8 cellular contexts compared by ENCODE assay signal in genomic region chr1:203022853-203023252, GRCh38. TPM values are rescaled to one million over a fixed set of nuclear protein-coding genes. Genes with fewer than 3 reads are reported as not detected.
A peak's percentile ranks its signal among the peaks of the same experiment; 100 is the strongest.
DNase-seq lines count a peak whose midpoint lies in the region; ATAC-seq, FAIRE-seq and TF ChIP-seq lines count a peak whose summit lies in the region.
"Not testable (repeated sequence)": the region's sequence is repeated elsewhere in the genome, so short reads cannot be mapped to it uniquely, and the experiment has no call there.

No MANE protein-coding gene starts in this region.

- DNase-seq in GM12892 (ENCODE audit: insufficient read length); HFFc6; Panc1 (ENCODE audit: low read depth, low spot score); WTC11 (ENCODE audit: low spot score); chondrocyte (ENCODE audit: low spot score); keratinocyte (ENCODE audit: low read depth, low spot score); mucosa of descending colon: not testable (repeated sequence)

- dilution Hi-C loops in keratinocyte (cut with MboI; ENCODE audit: extremely low pct_ligation_motif_present, low sequenced_read_pairs): not testable (repeated sequence)

- not testable (repeated sequence) for H3K27ac Mint-ChIP-seq in HFFc6; WTC11; chondrocyte (ENCODE audit: unreplicated experiment)

- H3K36me3 Mint-ChIP-seq in HFFc6 (ENCODE audit: low read depth) (peaks cover 23% of the 10 kb centered on the region), WTC11 (peaks cover 67% of the 10 kb centered on the region), chondrocyte (ENCODE audit: low read depth) (peaks cover 28% of the 10 kb centered on the region)

- POLR2A ChIA-PET in Panc1 (lab: Charles Lee); WTC11 (lab: Charles Lee): not testable (repeated sequence)

- H3K4me3 ChIP-seq in Panc1 (ENCODE audit: low read depth in 2 of 2, low read length in 2 of 2); keratinocyte (ENCODE audit: control insufficient read depth in 2 of 3, extremely low read depth in 1 of 3, insufficient read depth in 2 of 3, low read depth in 1 of 3, low read length in 3 of 3); mucosa of descending colon: not testable (repeated sequence)

- not testable (repeated sequence) for TF ChIP-seq POLR2A in GM12892 (IDR thresholded peaks at IDR 0.05; ENCODE audit: low read depth, low read length)

- peak; percentile 69 for ATAC-seq in Panc1
- peak; percentile 31 for ATAC-seq in WTC11
- peak; percentile 48 for ATAC-seq in mucosa of descending colon

- CTCF ChIA-PET in Panc1 (lab: Charles Lee): not testable (repeated sequence)
- CTCF ChIA-PET in WTC11 (lab: Charles Lee): interaction anchor here (0.5 to 1.9 kb wide), 14 partner anchors 10 to 741 kb away, joined by 3 to 10 read pairs (median 4); no protein-coding TSS in a partner anchor

- H3K4me2 ChIP-seq in keratinocyte (ENCODE audit: control insufficient read depth, extremely low read depth, insufficient read depth, low read depth, low read length): not testable (repeated sequence)

- FAIRE-seq in GM12892 (lab: Jason Lieb, UNC): peak; percentile 81
- peak; percentile 76 for FAIRE-seq in keratinocyte (lab: Jason Lieb, UNC)

- intact Hi-C loops in Panc1 (cut with micrococcal nuclease; ENCODE audit: unreplicated experiment); mucosa of descending colon (cut with DNase I, micrococcal nuclease): not testable (repeated sequence)

- H3K4me1 Mint-ChIP-seq in HFFc6 (ENCODE audit: low read depth); WTC11: not testable (repeated sequence)
- peaks cover 14% of the 10 kb centered on the region for H3K4me1 Mint-ChIP-seq in chondrocyte (ENCODE audit: low read depth)

- not testable (repeated sequence) for H3K9ac ChIP-seq in keratinocyte (ENCODE audit: control insufficient read depth, extremely low read depth, insufficient read depth, low read length)

- H3K9me3 ChIP-seq in Panc1 (ENCODE audit: control insufficient read depth, insufficient read depth, low read depth, low read length); keratinocyte (ENCODE audit: control insufficient read depth, low read depth, low read length); mucosa of descending colon: not testable (repeated sequence)

- H3K4me1 ChIP-seq in Panc1 (ENCODE audit: control insufficient read depth, insufficient read depth, low read length); keratinocyte (ENCODE audit: control insufficient read depth, extremely low read depth, insufficient read depth, low read length); mucosa of descending colon (ENCODE audit: low read depth): not testable (repeated sequence)

- H2AFZ ChIP-seq in keratinocyte (ENCODE audit: control insufficient read depth, low read length): not testable (repeated sequence)

- H3K27me3 Mint-ChIP-seq in HFFc6 (ENCODE audit: insufficient read depth); chondrocyte (ENCODE audit: low read depth): not testable (repeated sequence)
- peaks cover 20% of the 10 kb centered on the region for H3K27me3 Mint-ChIP-seq in WTC11 (ENCODE audit: low read depth)

- H3K4me3 Mint-ChIP-seq in HFFc6; WTC11; chondrocyte (ENCODE audit: unreplicated experiment): not testable (repeated sequence)

- in situ Hi-C loops in Panc1 (cut with HindIII; ENCODE audit: low pct_unique_long_range_greater_than_20kb, low sequenced_read_pairs): not testable (repeated sequence)

- H3K9me1 ChIP-seq in keratinocyte (ENCODE audit: control insufficient read depth, extremely low read depth, insufficient read depth, low read length): not testable (repeated sequence)

- TF ChIP-seq CTCF in C4-2B (conservative IDR thresholded peaks at IDR 0.05): peak; percentile 51
- peak; percentile 24; the same call in 1 of the 2 replicates for TF ChIP-seq CTCF in HFFc6 (IDR thresholded peaks at IDR 0.05)
- TF ChIP-seq CTCF in Panc1 (IDR thresholded peaks at IDR 0.05): peak; percentile 48
- TF ChIP-seq CTCF in WTC11 (IDR thresholded peaks at IDR 0.05); keratinocyte (optimal IDR thresholded peaks at IDR 0.05 in 1 of 3, IDR thresholded peaks at IDR 0.05 in 1 of 3, conservative IDR thresholded peaks at IDR 0.05 in 1 of 3; ENCODE audit: extremely low read depth in 1 of 3, insufficient read depth in 2 of 3, low read length in 3 of 3); mucosa of descending colon (IDR thresholded peaks at IDR 0.05): not testable (repeated sequence)
- TF ChIP-seq CTCF in chondrocyte (IDR thresholded peaks at IDR 0.05): peak; percentile 35

- H3K9me3 Mint-ChIP-seq in HFFc6; WTC11; chondrocyte (ENCODE audit: low read depth): not testable (repeated sequence)

- not testable (repeated sequence) for BruUV-seq in Panc1 (replicated peaks; lab: Mats Ljungman, UMichigan)

- H3K79me2 ChIP-seq in keratinocyte (ENCODE audit: control insufficient read depth, insufficient read depth, low read length): not testable (repeated sequence)

- H3K36me3 ChIP-seq in Panc1 (ENCODE audit: control insufficient read depth, insufficient read depth, low read length): peaks cover 29% of the 10 kb centered on the region
- H3K36me3 ChIP-seq in keratinocyte (ENCODE audit: control insufficient read depth in 2 of 2, extremely low read depth in 1 of 2, insufficient read depth in 2 of 2, low read length in 2 of 2): peaks cover 24 to 30% of the 10 kb centered on the region in 2 experiments
- H3K36me3 ChIP-seq in mucosa of descending colon (ENCODE audit: low read depth): peaks cover 22% of the 10 kb centered on the region

- not testable (repeated sequence) for H3K27me3 ChIP-seq in Panc1 (ENCODE audit: control insufficient read depth, insufficient read depth, low read length)
- peaks cover 11% of the 10 kb centered on the region for H3K27me3 ChIP-seq in keratinocyte (ENCODE audit: control insufficient read depth, extremely low read depth, insufficient read depth, low read length)

- H4K20me1 ChIP-seq in keratinocyte (ENCODE audit: control insufficient read depth, extremely low read depth, insufficient read depth, low read length): not testable (repeated sequence)

- H3K27ac ChIP-seq in C4-2B; Panc1 (ENCODE audit: low read length); keratinocyte (ENCODE audit: control insufficient read depth, insufficient read depth, low read length): not testable (repeated sequence)

RNA-seq across cellular contexts. Expression of gene PPFIA4, which starts 3.4 kb away (rescaled TPM):
- 19.8 TPM for polyA plus RNA-seq in GM12892 (2012; ENCODE audit: missing spikeins)
- total RNA-seq in HFFc6 (2021; fragmentation: NEBNext Ultra II Directional; extraction: Animal tissue kit (Norgen Biotek cat#: 25700)): 1 to 10 TPM in 1 of 6 experiments, under 1 TPM in 5; 0.37 to 1.3 (median 0.58) TPM
- 1.9 TPM for total RNA-seq in Panc1 (2021; ENCODE audit: unreplicated experiment)
- polyA plus RNA-seq in Panc1 (2012; ENCODE audit: insufficient read length): 6.7 TPM
- 21.1 to 24.9 TPM (median 22.7 TPM) in 3 replicates for total RNA-seq in WTC11 (2021)
- 6.0 to 16.3 TPM (median 14.7 TPM) in 3 replicates for total RNA-seq in chondrocyte
- 0.63 to 4.2 TPM (median 2.3 TPM) in 3 replicates for polyA plus RNA-seq in keratinocyte
- 1.1 TPM for polyA plus RNA-seq in keratinocyte (2011; ENCODE audit: low read depth)
- polyA plus RNA-seq in keratinocyte (2011; cell fraction: cytosol; rRNA removed): 0.64 and 0.72 TPM in 2 replicates
- 12.0 and 14.7 TPM in 2 replicates for polyA plus RNA-seq in keratinocyte (2011; cell fraction: nucleus; rRNA removed)
- 0.87 and 1.6 TPM in 2 replicates for polyA plus RNA-seq in keratinocyte (2012; ENCODE audit: low replicate concordance)
- polyA minus RNA-seq in keratinocyte: 5.5 to 7.4 TPM (median 6.7 TPM) in 3 replicates
- polyA minus RNA-seq in keratinocyte (2011; cell fraction: cytosol; rRNA and poly(A)+ RNA removed): not detected
- 4.6 and 5.4 TPM in 2 replicates for polyA minus RNA-seq in keratinocyte (2011; cell fraction: nucleus; rRNA and poly(A)+ RNA removed)
- 1 to 10 TPM in 1 of 3 donors, under 1 TPM in 2; 0.43 to 4.0 (median 0.60) TPM for total RNA-seq in mucosa of descending colon

RNA-seq across cellular contexts. Expression of gene TMEM183A, which starts 15.7 kb away (rescaled TPM):
- 38.9 TPM for polyA plus RNA-seq in GM12892 (2012; ENCODE audit: missing spikeins)
- 10 to 100 TPM; 38.6 to 50.6 (median 45.1) TPM for total RNA-seq in HFFc6 (2021; fragmentation: NEBNext Ultra II Directional; extraction: Animal tissue kit (Norgen Biotek cat#: 25700))
- total RNA-seq in Panc1 (2021; ENCODE audit: unreplicated experiment) (59.1 TPM), WTC11 (2021) (97.4 to 108 TPM (median 99.8 TPM) in 3 replicates), chondrocyte (51.4 to 59.1 TPM (median 55.5 TPM) in 3 replicates), mucosa of descending colon (100 to 1,000 TPM in 1 of 3 donors, 10 to 100 TPM in 2; 73.9 to 108 (median 93.2) TPM)
- polyA plus RNA-seq in Panc1 (2012; ENCODE audit: insufficient read length): 29.6 TPM
- 87.4 to 91.8 TPM (median 88.2 TPM) in 3 replicates for polyA plus RNA-seq in keratinocyte
- 34.0 TPM for polyA plus RNA-seq in keratinocyte (2011; ENCODE audit: low read depth)
- 88.9 and 91.5 TPM in 2 replicates for polyA plus RNA-seq in keratinocyte (2011; cell fraction: cytosol; rRNA removed)
- polyA plus RNA-seq in keratinocyte (2011; cell fraction: nucleus; rRNA removed): 62.8 and 67.7 TPM in 2 replicates
- polyA plus RNA-seq in keratinocyte (2012; ENCODE audit: low replicate concordance): 48.0 and 50.4 TPM in 2 replicates
- polyA minus RNA-seq in keratinocyte: 96.0 to 123 TPM (median 119 TPM) in 3 replicates
- 58.3 TPM for polyA minus RNA-seq in keratinocyte (2011; cell fraction: cytosol; rRNA and poly(A)+ RNA removed)
- polyA minus RNA-seq in keratinocyte (2011; cell fraction: nucleus; rRNA and poly(A)+ RNA removed): 16.4 and 30.5 TPM in 2 replicates

RNA-seq across cellular contexts. Expression of gene CYB5R1, which starts 55.8 kb away (rescaled TPM):
- 13.1 TPM for polyA plus RNA-seq in GM12892 (2012; ENCODE audit: missing spikeins)
- 100 to 1,000 TPM in 1 of 6 experiments, 10 to 100 TPM in 5; 73.4 to 100 (median 76.4) TPM for total RNA-seq in HFFc6 (2021; fragmentation: NEBNext Ultra II Directional; extraction: Animal tissue kit (Norgen Biotek cat#: 25700))
- total RNA-seq in Panc1 (2021; ENCODE audit: unreplicated experiment): 27.5 TPM
- polyA plus RNA-seq in Panc1 (2012; ENCODE audit: insufficient read length): 25.4 TPM
- 15.6 to 18.4 TPM (median 17.6 TPM) in 3 replicates for total RNA-seq in WTC11 (2021)
- total RNA-seq in chondrocyte: 45.6 to 48.9 TPM (median 46.0 TPM) in 3 replicates
- 199 to 336 TPM (median 232 TPM) in 3 replicates for polyA plus RNA-seq in keratinocyte
- 186 TPM for polyA plus RNA-seq in keratinocyte (2011; ENCODE audit: low read depth)
- 251 and 266 TPM in 2 replicates for polyA plus RNA-seq in keratinocyte (2011; cell fraction: cytosol; rRNA removed)
- polyA plus RNA-seq in keratinocyte (2011; cell fraction: nucleus; rRNA removed): 527 and 532 TPM in 2 replicates
- polyA plus RNA-seq in keratinocyte (2012; ENCODE audit: low replicate concordance): 177 and 371 TPM in 2 replicates
- polyA minus RNA-seq in keratinocyte: 97.4 to 240 TPM (median 168 TPM) in 3 replicates
- 159 TPM for polyA minus RNA-seq in keratinocyte (2011; cell fraction: cytosol; rRNA and poly(A)+ RNA removed)
- 206 and 253 TPM in 2 replicates for polyA minus RNA-seq in keratinocyte (2011; cell fraction: nucleus; rRNA and poly(A)+ RNA removed)
- total RNA-seq in mucosa of descending colon: 10 to 100 TPM; 22.6 to 44.8 (median 28.4) TPM
